Comparison of ENCODE assay signal across 10 cellular contexts in genomic region chr6:108116781-108117426, GRCh38. TPM values are rescaled to one million over a fixed set of nuclear protein-coding genes. Genes with fewer than 3 reads are reported as not detected.
A peak's percentile ranks its signal among the peaks of the same experiment; 100 is the strongest.
DNase-seq lines count a peak whose midpoint lies in the region; ATAC-seq and TF ChIP-seq lines count a peak whose summit lies in the region.
"Had no signal": no experiment of that assay in that cellular context is flagged by ENCODE, and none has a peak within 500 bp of the region (broad histone marks: within the 10 kb centered on the region; RNA-seq: fewer than 3 reads in every experiment).

No MANE protein-coding gene starts in this region.

- no peaks in the 10 kb centered on the region for H3K36me3 ChIP-seq in fibroblast of lung (ENCODE audit: control insufficient read depth, insufficient read depth, low read length)
- no peaks in the 10 kb centered on the region for H3K36me3 ChIP-seq in skeletal muscle satellite cell (ENCODE audit: insufficient read depth, low read length)

- TF ChIP-seq POLR2A in GM18505 (IDR thresholded peaks at IDR 0.05; ENCODE audit: borderline replicate concordance, extremely low read depth, insufficient read depth, insufficient read length), result no peak

- peak overlapping the region; percentile 69 for H3K4me2 ChIP-seq in fibroblast of lung (ENCODE audit: extremely low read depth, insufficient read depth, low read length)
- H3K4me2 ChIP-seq in skeletal muscle satellite cell (ENCODE audit: low read length), result peak overlapping the region; percentile 98

- H3K9me3 Mint-ChIP-seq in activated B cell treated with CpG ODN at 0.5 μM for 24 hours, result no peaks in the 10 kb centered on the region

- DNase-seq in GM13976 (ENCODE audit: low spot score) (peak; percentile 45), activated B cell treated with CpG ODN at 0.5 μM for 24 hours (peak; percentile 39), fibroblast of lung (ENCODE audit: low read depth in 2 of 2) (no peak), SIG-M5 treated with dmso at 0.1 percent for 504 hours (lab: John Stamatoyannopoulos, UW; ENCODE audit: unreplicated experiment) (no peak), NCI-H2107 treated with DMSO at 0.1 percent for 48 hours (lab: John Stamatoyannopoulos, UW; ENCODE audit: unreplicated experiment) (no peak)
- DNase-seq: GOT3, NCI-H510A treated with DMSO at 0.1 percent for 48 hours had no signal

- H3K9ac ChIP-seq in fibroblast of lung (ENCODE audit: insufficient read depth, low read length), result no peak overlapping the region
- H3K9ac ChIP-seq in skeletal muscle satellite cell (ENCODE audit: low read depth, low read length), result no peak overlapping the region

- no peak overlapping the region for H3K27ac ChIP-seq in fibroblast of lung (ENCODE audit: insufficient read depth, low read length)

- no peak overlapping the region for H3K27ac Mint-ChIP-seq in activated B cell treated with CpG ODN at 0.5 μM for 24 hours

- H3K9me3 ChIP-seq in fibroblast of lung (ENCODE audit: control insufficient read depth, insufficient read depth, low read depth, low read length) (no peaks in the 10 kb centered on the region), skeletal muscle satellite cell (replicated peaks; ENCODE audit: low read length) (no peaks in the 10 kb centered on the region)

- H3K4me1 ChIP-seq in fibroblast of lung (ENCODE audit: control insufficient read depth, extremely low read depth, insufficient read depth, low read length) (no peaks in the 10 kb centered on the region), skeletal muscle satellite cell (ENCODE audit: control insufficient read depth, insufficient read depth, low read length) (peaks cover 25% of the 10 kb centered on the region)

- peaks cover 81% of the 10 kb centered on the region for H3K27me3 Mint-ChIP-seq in activated B cell treated with CpG ODN at 0.5 μM for 24 hours

- H3K4me3 ChIP-seq in fibroblast of lung (replicated peaks in 1 of 4; ENCODE audit: control extremely low read depth in 1 of 4, insufficient read depth in 1 of 4, low read depth in 3 of 4, low read length in 4 of 4), result peak overlapping the region in 2 of 4 experiments; percentile 0 to 61
- H3K4me3 ChIP-seq in skeletal muscle satellite cell (ENCODE audit: low read length), result peak overlapping the region; percentile 79

- POLR2A ChIA-PET in activated B cell treated with CpG ODN at 0.5 μM for 24 hours (lab: Charles Lee), result interaction anchor here (0.6 to 0.8 kb wide), 2 partner anchors 441 to 442 kb away, joined by 3 read pairs; no protein-coding TSS in a partner anchor

- in situ Hi-C loops in GM13976 (cut with MboI; ENCODE audit: low sequenced_read_pairs, unreplicated experiment), result loop anchor here (25.0 kb wide), 1 partner anchor 370 kb away; no protein-coding TSS in a partner anchor

- peaks cover 69% of the 10 kb centered on the region for H3K27me3 ChIP-seq in fibroblast of lung (ENCODE audit: control insufficient read depth, insufficient read depth, low read length)
- H3K27me3 ChIP-seq in skeletal muscle satellite cell (ENCODE audit: control insufficient read depth, insufficient read depth, low read length), result peaks cover 85% of the 10 kb centered on the region

- TF ChIP-seq CTCF in GM13976 (IDR thresholded peaks at IDR 0.05; ENCODE audit: borderline replicate concordance, control extremely low read depth, extremely low read depth, insufficient read depth, missing control alignments) (no peak), activated B cell treated with CpG ODN at 0.5 μM for 24 hours (IDR thresholded peaks at IDR 0.05) (no peak), fibroblast of lung (conservative IDR thresholded peaks at IDR 0.05 in 1 of 2, IDR thresholded peaks at IDR 0.05 in 1 of 2; ENCODE audit: low read depth in 1 of 2, low read length in 2 of 2) (no peak)

- no peak overlapping the region for H2AFZ ChIP-seq in fibroblast of lung (ENCODE audit: low read length)

- CTCF ChIA-PET in activated B cell treated with CpG ODN at 0.5 μM for 24 hours (lab: Charles Lee), result interaction anchor here (1.1 to 1.7 kb wide), 3 partner anchors 50 to 410 kb away, joined by 4 to 8 read pairs (median 4); no protein-coding TSS in a partner anchor

- no peaks in the 10 kb centered on the region for H4K20me1 ChIP-seq in fibroblast of lung (ENCODE audit: control insufficient read depth, extremely low read depth, insufficient read depth, low read length)

- peaks cover 60% of the 10 kb centered on the region for H3K4me1 Mint-ChIP-seq in activated B cell treated with CpG ODN at 0.5 μM for 24 hours

- intact Hi-C loops in activated B cell treated with CpG ODN at 0.5 μM for 24 hours (cut with micrococcal nuclease), result loop anchor here (1.0 to 5.0 kb wide), 3 partner anchors 16 to 1000 kb away; partner anchors contain the start of gene BEND3

- ATAC-seq in activated B cell treated with CpG ODN at 0.5 μM for 24 hours (ENCODE audit: low read depth) (no peak), GM18505 (IDR thresholded peaks at IDR 0.05; ENCODE audit: unreplicated experiment) (no peak)

- H3K36me3 Mint-ChIP-seq in activated B cell treated with CpG ODN at 0.5 μM for 24 hours (ENCODE audit: low read depth), result peaks cover 1% of the 10 kb centered on the region

- no peaks in the 10 kb centered on the region for H3K79me2 ChIP-seq in fibroblast of lung (ENCODE audit: control insufficient read depth, insufficient read depth, low read length)

- peak overlapping the region; percentile 79 for H3K4me3 Mint-ChIP-seq in activated B cell treated with CpG ODN at 0.5 μM for 24 hours

RNA-seq across cellular contexts. Expression of gene OSTM1, which starts 42.4 kb away (rescaled TPM):
- total RNA-seq in activated B cell treated with CpG ODN at 0.5 μM for 24 hours, result 17.6 and 21.4 TPM in 2 replicates
- total RNA-seq in fibroblast of lung, result 31.3 and 31.9 TPM in 2 replicates
- polyA plus RNA-seq in fibroblast of lung, result 23.8 and 37.0 TPM in 2 replicates
- polyA plus RNA-seq in fibroblast of lung (2012), result 24.1 and 29.6 TPM in 2 replicates
- 3.8 and 21.0 TPM in 2 replicates for polyA minus RNA-seq in fibroblast of lung (ENCODE audit: low replicate concordance)
- total RNA-seq in skeletal muscle satellite cell (2012; rRNA removed), result 27.1 and 45.4 TPM in 2 replicates

RNA-seq across cellular contexts. Expression of gene NR2E1, which starts 48.9 kb away (rescaled TPM):
- total RNA-seq in activated B cell treated with CpG ODN at 0.5 μM for 24 hours, result not detected in 2 replicates
- not detected in 2 replicates for total RNA-seq in fibroblast of lung
- not detected in 2 replicates for polyA plus RNA-seq in fibroblast of lung
- polyA plus RNA-seq in fibroblast of lung (2012), result not detected in 2 replicates
- not detected in 2 replicates for polyA minus RNA-seq in fibroblast of lung (ENCODE audit: low replicate concordance)
- not detected in 2 replicates for total RNA-seq in skeletal muscle satellite cell (2012; rRNA removed)
- total RNA-seq: T-helper 2 cell treated with Interferon-gamma antibody and Interleukin-4, amounts not matched to agents 100 ng/mL and 5 ng/mL, for 36 hours had no signal

Comparison
In these comparisons a context has a peak if more than half of its experiments do, and no peak if none do; other contexts are left out.
1. DNase-seq: peak in GM13976 (single experiment) and activated B cell treated with CpG ODN at 0.5 μM for 24 hours (single experiment); none in fibroblast of lung (0 of 2), SIG-M5 treated with dmso at 0.1 percent for 504 hours (single experiment) and NCI-H2107 treated with DMSO at 0.1 percent for 48 hours (single experiment).